In genomic region chr16:73058221-73058615, GRCh38 we compare ENCODE assay signal across 8 cellular contexts. TPM values are rescaled to one million over a fixed set of nuclear protein-coding genes. Genes with fewer than 3 reads are reported as not detected.
DNase-seq lines count a peak whose midpoint lies in the region; ATAC-seq and TF ChIP-seq lines count a peak whose summit lies in the region.

No MANE protein-coding gene starts in this region.

- H3K27me3 ChIP-seq in GM23338 (ENCODE audit: insufficient read depth) (peaks cover 83% of the 10 kb centered on the region), adrenal gland (no peaks in the 10 kb centered on the region)

- H3K79me2 ChIP-seq in GM23338 (replicated peaks; ENCODE audit: insufficient read depth): 0 out of 2 replicates have a peak, but pooled peaks cover 5% of the 10 kb centered on the region

- peaks cover 8% of the 10 kb centered on the region for H3F3A ChIP-seq in GM23338 (replicated peaks; ENCODE audit: low read depth)

- intact Hi-C loops in activated CD4-positive, alpha-beta T cell treated with anti-CD3 and anti-CD28 coated beads, Interleukin-2, amount 10 ng/mL, durations not matched to agents 24 days and 14 days (cut with micrococcal nuclease): loop anchor here (5.0 to 10.0 kb wide), 2 partner anchors 226 to 393 kb away; no protein-coding TSS in a partner anchor
- intact Hi-C loops in adrenal gland (cut with DNase I): no loop called here

- H3K9me3 ChIP-seq in adrenal gland (replicated peaks in 1 of 3): no peaks in the 10 kb centered on the region

- no peak overlapping the region for H3K27ac ChIP-seq in GM23338 (ENCODE audit: low read depth)
- H3K27ac ChIP-seq in adrenal gland: peak overlapping the region; percentile 76 to 98 (median 97)

- H3K4me1 Mint-ChIP-seq in activated CD4-positive, alpha-beta T cell treated with anti-CD3 and anti-CD28 coated beads, Interleukin-2, amount 10 ng/mL, durations not matched to agents 24 days and 14 days: peaks cover 23% of the 10 kb centered on the region
- H3K4me1 Mint-ChIP-seq in GM23338: peaks cover 58% of the 10 kb centered on the region
- H3K4me1 Mint-ChIP-seq in stimulated activated naive B cell treated with anti-CD40 and anti-IgM and Interleukin-4, amounts not matched to agents 10 μg/mL and 1 μg/mL and 100 μg/mL, for 72 hours: peaks cover 14 to 39% of the 10 kb centered on the region in 2 donors

- peak overlapping the region; percentile 44 for H3K4me3 Mint-ChIP-seq in activated CD4-positive, alpha-beta T cell treated with anti-CD3 and anti-CD28 coated beads, Interleukin-2, amount 10 ng/mL, durations not matched to agents 24 days and 14 days
- peak overlapping the region; percentile 69 for H3K4me3 Mint-ChIP-seq in GM23338
- peak overlapping the region; percentile 89 for H3K4me3 Mint-ChIP-seq in stimulated activated naive B cell treated with anti-CD40 and anti-IgM and Interleukin-4, amounts not matched to agents 10 μg/mL and 1 μg/mL and 100 μg/mL, for 72 hours

- TF ChIP-seq CTCF in GM23338 (conservative IDR thresholded peaks at IDR 0.05; ENCODE audit: low read depth in 2 of 2) (no peak), LNCaP clone FGC (IDR thresholded peaks at IDR 0.05; ENCODE audit: control insufficient read depth, extremely low read depth, insufficient read depth) (no peak), adrenal gland (IDR thresholded peaks at IDR 0.05) (no peak)

- peak overlapping the region; percentile 47; the same call in 1 of the 2 replicates for H3K4me3 ChIP-seq in GM23338
- peak overlapping the region; percentile 71 for H3K4me3 ChIP-seq in LNCaP clone FGC (ENCODE audit: low read depth, low read length)
- H3K4me3 ChIP-seq in adrenal gland: peak overlapping the region in 2 of 4 donors; percentile 35 to 92

- peaks cover 4% of the 10 kb centered on the region for H3K36me3 Mint-ChIP-seq in activated CD4-positive, alpha-beta T cell treated with anti-CD3 and anti-CD28 coated beads, Interleukin-2, amount 10 ng/mL, durations not matched to agents 24 days and 14 days (ENCODE audit: low read depth)
- H3K36me3 Mint-ChIP-seq in GM23338 (ENCODE audit: low read depth): no peaks in the 10 kb centered on the region; the same call in 2 of the 3 replicates
- peaks cover 0 to 2% of the 10 kb centered on the region in 2 donors for H3K36me3 Mint-ChIP-seq in stimulated activated naive B cell treated with anti-CD40 and anti-IgM and Interleukin-4, amounts not matched to agents 10 μg/mL and 1 μg/mL and 100 μg/mL, for 72 hours

- H3K4me2 ChIP-seq in GM23338: peak overlapping the region; percentile 91; the same call in 1 of the 2 replicates

- no peaks in the 10 kb centered on the region for H3K9me2 ChIP-seq in GM23338 (ENCODE audit: insufficient read depth)

- no peak overlapping the region for H2AFZ ChIP-seq in GM23338

- ATAC-seq in GM23338: no peak
- ATAC-seq in stimulated activated naive B cell treated with anti-CD40 and anti-IgM and Interleukin-4, amounts not matched to agents 10 μg/mL and 1 μg/mL and 100 μg/mL, for 72 hours (replicated peaks): peak; percentile 73 to 79

- WGBS in adrenal gland, 4 donors: 0 to 1% (median 1%) methylated on average over 41 to 60 of the region's 61 CpGs

- H3K27me3 Mint-ChIP-seq in activated CD4-positive, alpha-beta T cell treated with anti-CD3 and anti-CD28 coated beads, Interleukin-2, amount 10 ng/mL, durations not matched to agents 24 days and 14 days: peaks cover 66% of the 10 kb centered on the region
- H3K27me3 Mint-ChIP-seq in GM23338 (ENCODE audit: insufficient read depth, low read depth, poor library complexity): peaks cover 45% of the 10 kb centered on the region
- peaks cover 42 to 44% of the 10 kb centered on the region in 2 donors for H3K27me3 Mint-ChIP-seq in stimulated activated naive B cell treated with anti-CD40 and anti-IgM and Interleukin-4, amounts not matched to agents 10 μg/mL and 1 μg/mL and 100 μg/mL, for 72 hours

- TF ChIP-seq POLR2A in adrenal gland (IDR thresholded peaks at IDR 0.05): peak; percentile 9 to 14

- H3K36me3 ChIP-seq in GM23338 (ENCODE audit: insufficient read depth) (no peaks in the 10 kb centered on the region), adrenal gland (replicated peaks in 1 of 2) (no peaks in the 10 kb centered on the region)

- peaks cover 79% of the 10 kb centered on the region for H3K4me1 ChIP-seq in GM23338 (ENCODE audit: insufficient read depth)
- H3K4me1 ChIP-seq in adrenal gland (replicated peaks in 1 of 2): peaks cover 40 to 46% of the 10 kb centered on the region in 2 donors

- peak; percentile 83 for DNase-seq in activated CD4-positive, alpha-beta T cell treated with anti-CD3 and anti-CD28 coated beads, Interleukin-2, amount 10 ng/mL, durations not matched to agents 24 days and 14 days
- no peak for DNase-seq in activated CD4-positive, alpha-beta T cell treated with anti-CD3 and anti-CD28 coated beads, Interleukin-2, amount 50 U/mL, for 4 hours
- DNase-seq in GM23338 (ENCODE audit: low spot score): peak; percentile 62
- DNase-seq in LNCaP clone FGC (ENCODE audit: low read depth): no peak
- peak in 5 of 7 donors; percentile 53 to 58 (median 56) for DNase-seq in adrenal gland
- DNase-seq in iris pigment epithelial cell (ENCODE audit: low read depth): peak; percentile 43
- peak; percentile 24 for DNase-seq in stimulated activated naive B cell treated with anti-CD40 and anti-IgM and Interleukin-4, amounts not matched to agents 10 μg/mL and 1 μg/mL and 100 μg/mL, for 72 hours
- DNase-seq in NCI-H526 treated with DMSO at 0.1 percent for 48 hours (lab: John Stamatoyannopoulos, UW): no peak

- H4K20me1 ChIP-seq in GM23338 (replicated peaks; ENCODE audit: insufficient read depth): peaks cover 15% of the 10 kb centered on the region

- H3K27ac Mint-ChIP-seq in activated CD4-positive, alpha-beta T cell treated with anti-CD3 and anti-CD28 coated beads, Interleukin-2, amount 10 ng/mL, durations not matched to agents 24 days and 14 days: no peak overlapping the region
- H3K27ac Mint-ChIP-seq in GM23338: no peak overlapping the region
- H3K27ac Mint-ChIP-seq in stimulated activated naive B cell treated with anti-CD40 and anti-IgM and Interleukin-4, amounts not matched to agents 10 μg/mL and 1 μg/mL and 100 μg/mL, for 72 hours: no peak overlapping the region

- H3K9me3 Mint-ChIP-seq in activated CD4-positive, alpha-beta T cell treated with anti-CD3 and anti-CD28 coated beads, Interleukin-2, amount 10 ng/mL, durations not matched to agents 24 days and 14 days: no peaks in the 10 kb centered on the region
- H3K9me3 Mint-ChIP-seq in GM23338: no peaks in the 10 kb centered on the region; the same call in 2 of the 3 replicates
- no peaks in the 10 kb centered on the region for H3K9me3 Mint-ChIP-seq in stimulated activated naive B cell treated with anti-CD40 and anti-IgM and Interleukin-4, amounts not matched to agents 10 μg/mL and 1 μg/mL and 100 μg/mL, for 72 hours

TF ChIP-seq in GM23338, 12 proteins besides CTCF, POLR2A, EP300 and RAD21 (continues in another document):
- no peak for TF ChIP-seq NANOG (IDR thresholded peaks at IDR 0.05; ENCODE audit: borderline replicate concordance)

RNA-seq across cellular contexts. Expression of gene ZFHX3, which starts 10.3 kb away (rescaled TPM):
- total RNA-seq in activated CD4-positive, alpha-beta T cell treated with anti-CD3 and anti-CD28 coated beads, Interleukin-2, amount 10 ng/mL, durations not matched to agents 24 days and 14 days: 0.49 and 0.88 TPM in 2 replicates
- total RNA-seq in GM23338 (2014; rRNA removed; shearing (Covaris generic)): 0.74 and 1.0 TPM in 2 replicates
- polyA plus RNA-seq in GM23338 (2016; fragmentation: Nextera tagmentation; extraction: Ambion mirVana) (1.3 and 1.5 TPM in 2 replicates), adrenal gland (10 to 100 TPM in 1 of 3 donors, 1 to 10 TPM in 2; 2.4 to 11.2 (median 9.4) TPM)
- total RNA-seq in adrenal gland: 10 to 100 TPM; 16.8 to 31.6 (median 21.7) TPM

Comparison
In these comparisons a context has a peak if more than half of its experiments do, and no peak if none do; other contexts are left out.
1. DNase-seq: peak in activated CD4-positive, alpha-beta T cell treated with anti-CD3 and anti-CD28 coated beads, Interleukin-2, amount 10 ng/mL, durations not matched to agents 24 days and 14 days (single experiment), GM23338 (single experiment), adrenal gland (5 of 7), iris pigment epithelial cell (single experiment) and stimulated activated naive B cell treated with anti-CD40 and anti-IgM and Interleukin-4, amounts not matched to agents 10 μg/mL and 1 μg/mL and 100 μg/mL, for 72 hours (single experiment); none in activated CD4-positive, alpha-beta T cell treated with anti-CD3 and anti-CD28 coated beads, Interleukin-2, amount 50 U/mL, for 4 hours (0 of 2), LNCaP clone FGC (single experiment) and NCI-H526 treated with DMSO at 0.1 percent for 48 hours (single experiment).
2. Peak in every context shown above with its lines, with median percentiles within 50 percentile points of each other: H3K4me3 Mint-ChIP-seq.